In the genomic region with DNA sequence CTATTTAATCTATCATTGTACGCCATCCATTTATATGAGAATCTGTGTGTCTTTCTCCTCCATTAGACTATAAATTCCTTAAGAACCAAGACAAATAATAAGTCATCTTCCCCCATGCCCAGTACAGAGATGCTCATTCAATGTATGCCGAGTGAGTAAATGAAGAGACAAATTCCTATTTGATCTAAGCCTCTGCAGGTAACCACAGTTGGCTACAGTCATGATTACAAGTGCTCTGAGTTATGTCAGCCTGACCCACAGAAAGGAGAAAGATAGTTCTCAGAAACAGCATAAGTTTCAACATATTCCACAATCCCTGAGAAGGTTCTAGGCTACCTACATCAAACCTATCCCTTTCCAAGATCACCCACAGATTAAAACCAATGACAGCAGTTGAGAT, we compare ENCODE assay signal across 20 cellular contexts. TPM values are rescaled to one million over a fixed set of nuclear protein-coding genes. Genes with fewer than 3 reads are reported as not detected.
DNase-seq lines count a peak whose midpoint lies in the region; ATAC-seq, FAIRE-seq and TF ChIP-seq lines count a peak whose summit lies in the region.
"Had no signal": no experiment of that assay in that cellular context is flagged by ENCODE, and none has a peak within 500 bp of the region (broad histone marks: within the 10 kb centered on the region; RNA-seq: fewer than 3 reads in every experiment).

No MANE protein-coding gene starts in this region.

- in situ Hi-C loops in astrocyte of the spinal cord (cut with HindIII; ENCODE audit: low sequenced_read_pairs), result no loop called here

- no peaks in the 10 kb centered on the region for H3K9me3 ChIP-seq in PC-3 (ENCODE audit: low read length)
- H3K9me3 ChIP-seq in keratinocyte (ENCODE audit: control insufficient read depth, low read depth, low read length), result no peaks in the 10 kb centered on the region
- H3K9me3 ChIP-seq in left lung, result no peaks in the 10 kb centered on the region

- H3K9me1 ChIP-seq in keratinocyte (ENCODE audit: control insufficient read depth, extremely low read depth, insufficient read depth, low read length), result no peaks in the 10 kb centered on the region

- H3K27ac ChIP-seq in PC-3 (ENCODE audit: low read length), result peak overlapping the region; percentile 94
- H3K27ac ChIP-seq in keratinocyte (ENCODE audit: control insufficient read depth, insufficient read depth, low read length), result peak overlapping the region; percentile 83
- no peak overlapping the region for H3K27ac ChIP-seq in left lung
- H3K27ac ChIP-seq: C4-2B, PC-9 had no signal

- DNase-seq in ELR (ENCODE audit: low read depth) (peak; percentile 14), PC-3 (peak; percentile 90), astrocyte of the spinal cord (ENCODE audit: low read depth, low spot score) (peak; percentile 16), keratinocyte (ENCODE audit: low read depth, low spot score) (no peak), NCI-H1930 (lab: John Stamatoyannopoulos, UW) (no peak), left lung (no peak), 8988T (no peak)
- no peak for DNase-seq in effector CD4-positive, alpha-beta T cell
- DNase-seq: DMS 273 treated with DMSO at 0.1 percent for 48 hours, HFFc6, MV-4-11, NCI-H1436, NCI-H2081, NCI-H510A, NCI-H82, PC-9 had no signal

- H3K4me2 ChIP-seq in PC-3 (ENCODE audit: low read length), result peak overlapping the region; percentile 70
- H3K4me2 ChIP-seq in keratinocyte (ENCODE audit: control insufficient read depth, extremely low read depth, insufficient read depth, low read depth, low read length), result peak overlapping the region; percentile 84
- H3K4me2 ChIP-seq: PC-9 had no signal

- H4K20me1 ChIP-seq in PC-3 (ENCODE audit: low read length) (no peaks in the 10 kb centered on the region), keratinocyte (ENCODE audit: control insufficient read depth, extremely low read depth, insufficient read depth, low read length) (no peaks in the 10 kb centered on the region)

- no peaks in the 10 kb centered on the region for H3F3A ChIP-seq in PC-3 (ENCODE audit: low read length, unreplicated experiment)

- no peaks in the 10 kb centered on the region for H3K9me2 ChIP-seq in PC-3 (replicated peaks; ENCODE audit: low read length)

- no peak overlapping the region for H3K4me3 ChIP-seq in PC-3 (ENCODE audit: low read length)
- H3K4me3 ChIP-seq in astrocyte of the spinal cord (ENCODE audit: low read depth, low read length), result no peak overlapping the region
- peak overlapping the region in 2 of 3 experiments; percentile 42 to 44 for H3K4me3 ChIP-seq in keratinocyte (ENCODE audit: control insufficient read depth in 2 of 3, extremely low read depth in 1 of 3, insufficient read depth in 2 of 3, low read depth in 1 of 3, low read length in 3 of 3)
- H3K4me3 ChIP-seq in left lung, result no peak overlapping the region
- H3K4me3 ChIP-seq: PC-9 had no signal

- POLR2A ChIA-PET in PC-3 (lab: Charles Lee; ENCODE audit: unreplicated experiment), result no interaction called here

- H3K79me2 ChIP-seq in PC-3 (ENCODE audit: low read length), result peaks cover 11% of the 10 kb centered on the region; the same call in 1 of the 2 replicates
- H3K79me2 ChIP-seq in keratinocyte (ENCODE audit: control insufficient read depth, insufficient read depth, low read length), result no peaks in the 10 kb centered on the region

- TF ChIP-seq CTCF in PC-3 (conservative IDR thresholded peaks at IDR 0.05; ENCODE audit: low read depth, low read length) (no peak), astrocyte of the spinal cord (IDR thresholded peaks at IDR 0.05; ENCODE audit: low read depth, low read length) (no peak), keratinocyte (optimal IDR thresholded peaks at IDR 0.05 in 1 of 3, IDR thresholded peaks at IDR 0.05 in 1 of 3, conservative IDR thresholded peaks at IDR 0.05 in 1 of 3; ENCODE audit: extremely low read depth in 1 of 3, insufficient read depth in 2 of 3, low read length in 3 of 3) (no peak), left lung (IDR thresholded peaks at IDR 0.05) (no peak)

- H3K9ac ChIP-seq in PC-3 (ENCODE audit: low read length) (peak overlapping the region; percentile 49), keratinocyte (ENCODE audit: control insufficient read depth, extremely low read depth, insufficient read depth, low read length) (peak overlapping the region; percentile 68)

- no TSS peak for BruUV-seq in PC-3 (replicated peaks; lab: Mats Ljungman, UMichigan)

- H3K27me3 ChIP-seq in PC-3 (ENCODE audit: low read length) (no peaks in the 10 kb centered on the region), keratinocyte (ENCODE audit: control insufficient read depth, extremely low read depth, insufficient read depth, low read length) (no peaks in the 10 kb centered on the region), left lung (no peaks in the 10 kb centered on the region)

- dilution Hi-C loops in keratinocyte (cut with MboI; ENCODE audit: extremely low pct_ligation_motif_present, low sequenced_read_pairs), result loop anchor here (25.0 kb wide), 1 partner anchor 131 kb away; no protein-coding TSS in a partner anchor

- peak overlapping the region; percentile 21; the same call in 1 of the 2 replicates for H2AFZ ChIP-seq in PC-3 (ENCODE audit: low read length)
- H2AFZ ChIP-seq in keratinocyte (ENCODE audit: control insufficient read depth, low read length), result peak overlapping the region; percentile 97
- H2AFZ ChIP-seq: PC-9 had no signal

- peak; percentile 97 for FAIRE-seq in keratinocyte (lab: Jason Lieb, UNC)
- FAIRE-seq: H1, HTR-8/SVneo had no signal

- CTCF ChIA-PET in PC-3 (lab: Charles Lee), result no interaction called here

- ATAC-seq in PC-3, result peak; percentile 94
- no peak for ATAC-seq in left lung
- ATAC-seq: Right ventricle myocardium inferior had no signal

- intact Hi-C loops in PC-3 (cut with micrococcal nuclease), result loop anchor here (1.0 kb wide), 1 partner anchor 47 kb away; the partner anchor contains the start of gene MPP7
- intact Hi-C loops in left lung (cut with DNase I), result no loop called here

- no peaks in the 10 kb centered on the region for H3K36me3 ChIP-seq in PC-3 (ENCODE audit: low read depth, low read length)
- H3K36me3 ChIP-seq in keratinocyte (ENCODE audit: control insufficient read depth in 2 of 2, extremely low read depth in 1 of 2, insufficient read depth in 2 of 2, low read length in 2 of 2), result no peaks in the 10 kb centered on the region
- H3K36me3 ChIP-seq in left lung, result no peaks in the 10 kb centered on the region

- H3K4me1 ChIP-seq in PC-3 (ENCODE audit: insufficient read depth, low read length), result peaks cover 43% of the 10 kb centered on the region
- peaks cover 33% of the 10 kb centered on the region for H3K4me1 ChIP-seq in keratinocyte (ENCODE audit: control insufficient read depth, extremely low read depth, insufficient read depth, low read length)
- peaks cover 0 to 27% of the 10 kb centered on the region in 2 donors for H3K4me1 ChIP-seq in left lung

RNA-seq across cellular contexts. Expression of gene MPP7, which starts 46.1 kb away (rescaled TPM):
- total RNA-seq in PC-3 (2014; rRNA removed), result 8.9 and 9.1 TPM in 2 replicates
- polyA plus RNA-seq in keratinocyte, result 4.9 to 6.5 TPM (median 6.3 TPM) in 3 replicates
- polyA plus RNA-seq in keratinocyte (2011; ENCODE audit: low read depth), result 13.3 TPM
- 4.1 and 5.1 TPM in 2 replicates for polyA plus RNA-seq in keratinocyte (2011; cell fraction: cytosol; rRNA removed)
- 3.6 and 4.1 TPM in 2 replicates for polyA plus RNA-seq in keratinocyte (2011; cell fraction: nucleus; rRNA removed)
- 3.7 and 5.5 TPM in 2 replicates for polyA plus RNA-seq in keratinocyte (2012; ENCODE audit: low replicate concordance)
- 16.0 to 19.0 TPM (median 16.2 TPM) in 3 replicates for polyA minus RNA-seq in keratinocyte
- 9.0 TPM for polyA minus RNA-seq in keratinocyte (2011; cell fraction: cytosol; rRNA and poly(A)+ RNA removed)
- 2.3 and 7.1 TPM in 2 replicates for polyA minus RNA-seq in keratinocyte (2011; cell fraction: nucleus; rRNA and poly(A)+ RNA removed)
- 10 to 100 TPM; 28.3 to 38.3 TPM for total RNA-seq in left lung

Comparison
In these comparisons a context has a peak if more than half of its experiments do, and no peak if none do; other contexts are left out.
1. DNase-seq: peak in ELR (single experiment), PC-3 (single experiment) and astrocyte of the spinal cord (single experiment); none in keratinocyte (single experiment), effector CD4-positive, alpha-beta T cell (single experiment), NCI-H1930 (0 of 2), left lung (0 of 2) and 8988T (single experiment).
2. H3K27ac ChIP-seq: peak in PC-3 (single experiment) and keratinocyte (single experiment); none in left lung (0 of 2).
3. H3K4me3 ChIP-seq: peak in keratinocyte (2 of 3); none in PC-3 (single experiment), astrocyte of the spinal cord (single experiment) and left lung (0 of 2).